13 cellular contexts compared by ENCODE assay signal in the genomic region with DNA sequence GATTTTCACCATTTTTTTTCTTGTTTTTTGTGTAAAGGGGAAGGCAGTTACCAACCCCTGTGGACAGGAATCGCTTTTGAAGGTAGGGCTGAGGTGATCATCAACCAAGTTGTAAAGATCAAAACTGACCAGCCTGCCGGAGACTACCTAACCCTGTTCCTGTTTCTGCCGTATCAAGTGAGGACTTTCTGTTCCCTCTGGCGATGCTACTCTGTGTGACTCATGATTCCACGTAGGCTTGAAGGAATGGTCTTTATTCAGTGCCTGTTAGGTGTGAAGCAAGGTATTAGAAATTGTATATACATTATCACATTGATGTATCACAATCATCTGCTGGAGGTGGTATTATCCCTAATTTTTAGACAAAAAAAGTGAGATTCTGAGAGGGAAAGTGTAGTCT.
A peak's percentile ranks its signal among the peaks of the same experiment; 100 is the strongest.
DNase-seq lines count a peak whose midpoint lies in the region; ATAC-seq, FAIRE-seq and TF ChIP-seq lines count a peak whose summit lies in the region.
"Had no signal": no experiment of that assay in that cellular context is flagged by ENCODE, and none has a peak within 500 bp of the region (broad histone marks: within the 10 kb centered on the region; RNA-seq: fewer than 3 reads in every experiment).

No MANE protein-coding gene starts in this region.

- WGBS in right lobe of liver (ENCODE audit: insufficient coverage, low coverage, low lambda C conversion rate, missing lambda C conversion rate), result 53% methylated on average over 4 of the region's 5 CpGs

- H3K36me3 ChIP-seq in bronchial epithelial cell (ENCODE audit: control insufficient read depth, insufficient read depth, low read length) (no peaks in the 10 kb centered on the region), right lobe of liver (no peaks in the 10 kb centered on the region)
- no peaks in the 10 kb centered on the region for H3K36me3 ChIP-seq in naive thymus-derived CD4-positive, alpha-beta T cell (ENCODE audit: control insufficient read depth in 2 of 3, insufficient read depth in 3 of 3, low read length in 3 of 3)

- H3K4me3 ChIP-seq in bronchial epithelial cell (ENCODE audit: low read depth, low read length) (no peak overlapping the region), right lobe of liver (no peak overlapping the region)
- H3K4me3 ChIP-seq in naive thymus-derived CD4-positive, alpha-beta T cell (ENCODE audit: low read length), result no peak overlapping the region
- H3K4me3 ChIP-seq: lung had no signal

- no peak overlapping the region for H3K4me3 Mint-ChIP-seq in naive thymus-derived CD4-positive, alpha-beta T cell
- H3K4me3 Mint-ChIP-seq: activated naive CD4-positive, alpha-beta T cell treated with anti-CD3 and anti-CD28 coated beads, Interleukin-2, amount 50 U/mL, for 24 hours; T-cell had no signal

- intact Hi-C loops in naive thymus-derived CD4-positive, alpha-beta T cell (cut with micrococcal nuclease), result no loop called here
- intact Hi-C loops in right lobe of liver (cut with DNase I), result no loop called here

- peaks cover 0 to 2% (median 0%) of the 10 kb centered on the region in 11 donors for H3K9me3 Mint-ChIP-seq in naive thymus-derived CD4-positive, alpha-beta T cell
- H3K9me3 Mint-ChIP-seq: activated naive CD4-positive, alpha-beta T cell treated with anti-CD3 and anti-CD28 coated beads, Interleukin-2, amount 50 U/mL, for 24 hours; T-cell had no signal

- H3K36me3 Mint-ChIP-seq in naive thymus-derived CD4-positive, alpha-beta T cell, result no peaks in the 10 kb centered on the region
- H3K36me3 Mint-ChIP-seq: activated naive CD4-positive, alpha-beta T cell treated with anti-CD3 and anti-CD28 coated beads, Interleukin-2, amount 50 U/mL, for 24 hours; T-cell had no signal

- CTCF ChIA-PET in naive thymus-derived CD4-positive, alpha-beta T cell (lab: Charles Lee), result no interaction called here

- peaks cover 0 to 5% (median 0%) of the 10 kb centered on the region in 7 donors for H3K4me1 Mint-ChIP-seq in naive thymus-derived CD4-positive, alpha-beta T cell
- H3K4me1 Mint-ChIP-seq: activated naive CD4-positive, alpha-beta T cell treated with anti-CD3 and anti-CD28 coated beads, Interleukin-2, amount 50 U/mL, for 24 hours; T-cell had no signal

- TF ChIP-seq POLR2A in right lobe of liver (IDR thresholded peaks at IDR 0.05), result no peak

- H3K27me3 Mint-ChIP-seq in naive thymus-derived CD4-positive, alpha-beta T cell, result peaks cover 0 to 14% (median 0%) of the 10 kb centered on the region in 5 donors
- H3K27me3 Mint-ChIP-seq: activated naive CD4-positive, alpha-beta T cell treated with anti-CD3 and anti-CD28 coated beads, Interleukin-2, amount 50 U/mL, for 24 hours had no signal

- H3K27ac ChIP-seq in naive thymus-derived CD4-positive, alpha-beta T cell (ENCODE audit: low read depth, low read length), result no peak overlapping the region
- no peak overlapping the region for H3K27ac ChIP-seq in right lobe of liver

- H3K9me3 ChIP-seq in naive thymus-derived CD4-positive, alpha-beta T cell (ENCODE audit: control insufficient read depth in 2 of 3, low read length in 3 of 3), result no peaks in the 10 kb centered on the region
- H3K9me3 ChIP-seq in right lobe of liver, result no peaks in the 10 kb centered on the region

- H3K27ac Mint-ChIP-seq in naive thymus-derived CD4-positive, alpha-beta T cell, result no peak overlapping the region
- H3K27ac Mint-ChIP-seq: activated naive CD4-positive, alpha-beta T cell treated with anti-CD3 and anti-CD28 coated beads, Interleukin-2, amount 50 U/mL, for 24 hours; T-cell had no signal

- FAIRE-seq in HTR-8/SVneo (lab: Jason Lieb, UNC) (peak; percentile 89), bronchial epithelial cell (lab: Jason Lieb, UNC) (no peak)

- POLR2A ChIA-PET in naive thymus-derived CD4-positive, alpha-beta T cell (lab: Charles Lee), result no interaction called here

- H3K4me1 ChIP-seq in naive thymus-derived CD4-positive, alpha-beta T cell (ENCODE audit: control insufficient read depth in 2 of 2, insufficient read depth in 2 of 2, low read length in 2 of 2), result no peaks in the 10 kb centered on the region
- no peaks in the 10 kb centered on the region for H3K4me1 ChIP-seq in right lobe of liver

- TF ChIP-seq CTCF in bronchial epithelial cell (IDR thresholded peaks at IDR 0.05; ENCODE audit: insufficient read depth, low read length, severe bottlenecking) (no peak), right lobe of liver (IDR thresholded peaks at IDR 0.05) (no peak)

- peak; percentile 24 for ATAC-seq in naive thymus-derived CD4-positive, alpha-beta T cell
- ATAC-seq in right lobe of liver, result no peak
- ATAC-seq in HG02571 (IDR thresholded peaks at IDR 0.05; ENCODE audit: unreplicated experiment), result no peak
- ATAC-seq: T-cell had no signal

- no peaks in the 10 kb centered on the region for H3K27me3 ChIP-seq in bronchial epithelial cell (ENCODE audit: control insufficient read depth, insufficient read depth, low read length)
- H3K27me3 ChIP-seq in naive thymus-derived CD4-positive, alpha-beta T cell (ENCODE audit: control insufficient read depth in 2 of 2, insufficient read depth in 2 of 2, low read length in 2 of 2), result no peaks in the 10 kb centered on the region
- H3K27me3 ChIP-seq in right lobe of liver, result no peaks in the 10 kb centered on the region

- DNase-seq in EH (ENCODE audit: low read depth) (peak; percentile 64), HTR-8/SVneo (ENCODE audit: insufficient read length, low spot score) (peak; percentile 50), bronchial epithelial cell (ENCODE audit: low read depth) (peak; percentile 98), DMS79 treated with DMSO at 0.1 percent for 48 hours (lab: John Stamatoyannopoulos, UW) (no peak), right lobe of liver (no peak), KG1 (lab: John Stamatoyannopoulos, UW) (no peak)
- DNase-seq in naive thymus-derived CD4-positive, alpha-beta T cell, result no peak
- DNase-seq: NCI-H1048, NCI-H524, T-cell had no signal

Comparison
In these comparisons a context has a peak if more than half of its experiments do, and no peak if none do; other contexts are left out.
1. DNase-seq: peak in EH (single experiment), HTR-8/SVneo (single experiment) and bronchial epithelial cell (single experiment); none in naive thymus-derived CD4-positive, alpha-beta T cell (0 of 9), DMS79 treated with DMSO at 0.1 percent for 48 hours (single experiment), right lobe of liver (0 of 3) and KG1 (single experiment).